ENCODE assay signal across 8 cellular contexts in genomic region chr9:100352201-100352726, GRCh38.
DNase-seq lines count a peak whose midpoint lies in the region; ATAC-seq lines count a peak whose summit lies in the region.

No MANE protein-coding gene starts in this region.

- ATAC-seq in GM19023 (IDR thresholded peaks at IDR 0.05; ENCODE audit: unreplicated experiment), result peak; percentile 39
- peak; percentile 36 for ATAC-seq in HG03139 (IDR thresholded peaks at IDR 0.05; ENCODE audit: unreplicated experiment)

- DNase-seq in AG20443 (ENCODE audit: low spot score), result peak; percentile 61
- peak; percentile 12 for DNase-seq in SW480 (ENCODE audit: low spot score)
- DNase-seq in brain pericyte (ENCODE audit: low read depth, low spot score), result peak; percentile 1
- peak; percentile 56 for DNase-seq in iPS-NIHi7 (ENCODE audit: extremely low spot score)
- DNase-seq in stimulated activated CD4-positive, alpha-beta T cell treated with anti-CD3 and anti-CD28 coated beads, Interleukin-12 subunit alpha, Interleukin-12 subunit beta, amount 100 ng/mL, for 48 hours (ENCODE audit: low read depth in 2 of 3, low spot score in 1 of 3), result peak in 2 of 3 donors; percentile 8 to 20
- no peak for DNase-seq in DMS79 treated with DMSO at 0.1 percent for 48 hours (lab: John Stamatoyannopoulos, UW)
